23 cellular contexts compared by ENCODE assay signal in the genomic region with DNA sequence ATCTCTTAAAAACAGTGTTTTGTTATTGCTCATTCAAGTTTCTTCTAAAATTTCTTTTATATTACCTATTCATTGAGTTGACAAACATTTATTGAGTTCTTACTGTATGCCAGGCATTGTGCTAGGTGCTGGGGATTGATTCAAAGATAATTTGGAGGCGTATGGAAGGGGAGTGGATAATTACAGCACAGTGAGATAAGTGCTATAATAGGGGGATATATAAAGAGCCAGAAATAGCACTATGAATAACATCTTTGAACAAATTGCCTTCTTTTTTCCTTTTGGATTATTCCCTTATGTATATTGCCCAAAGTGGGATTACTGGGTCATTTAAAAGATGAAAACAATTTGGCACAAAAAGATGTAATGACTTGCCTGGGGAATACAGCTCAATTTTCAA.
DNase-seq lines count a peak whose midpoint lies in the region; ATAC-seq, FAIRE-seq and TF ChIP-seq lines count a peak whose summit lies in the region.
"Had no signal": no experiment of that assay in that cellular context is flagged by ENCODE, and none has a peak within 500 bp of the region (broad histone marks: within the 10 kb centered on the region; RNA-seq: fewer than 3 reads in every experiment).

No MANE protein-coding gene starts in this region.

- TF ChIP-seq POLR2A in breast epithelium (IDR thresholded peaks at IDR 0.05) = no peak
- TF ChIP-seq POLR2A in sigmoid colon (IDR thresholded peaks at IDR 0.05) = no peak

- intact Hi-C loops in left ventricle myocardium inferior (cut with micrococcal nuclease) (no loop called here), left ventricle myocardium superior (cut with micrococcal nuclease) (no loop called here), breast epithelium (cut with DNase I; ENCODE audit: low total_unique reads) (no loop called here), sigmoid colon (cut with DNase I) (no loop called here)

- no peaks in the 10 kb centered on the region for H3K9me3 ChIP-seq in left ventricle myocardium inferior (replicated peaks)
- no peaks in the 10 kb centered on the region for H3K9me3 ChIP-seq in breast epithelium
- H3K9me3 ChIP-seq in sigmoid colon = no peaks in the 10 kb centered on the region
- H3K9me3 ChIP-seq: left lung, neutrophil had no signal

- FAIRE-seq in HTR-8/SVneo (lab: Jason Lieb, UNC) = no peak
- FAIRE-seq: TTC549 had no signal

- no peak for TF ChIP-seq EP300 in sigmoid colon (IDR thresholded peaks at IDR 0.05)

- DNase-seq in left ventricle myocardium inferior (no peak), left ventricle myocardium superior (no peak), breast epithelium (ENCODE audit: low spot score in 2 of 2) (no peak), sigmoid colon (no peak), HTR-8/SVneo (ENCODE audit: insufficient read length, low spot score) (no peak), middle frontal gyrus (ENCODE audit: extremely low spot score, low spot score) (no peak), ureter (ENCODE audit: low spot score) (no peak)
- DNase-seq: activated CD4-positive, alpha-beta T cell treated with anti-CD3 and anti-CD28 coated beads for 48 hours; activated CD8-positive, alpha-beta memory T cell treated with anti-CD3 and anti-CD28 coated beads, Interleukin-2, amount 10 ng/mL, durations not matched to agents 7 days and 5 days; activated naive CD8-positive, alpha-beta T cell treated with anti-CD3 and anti-CD28 coated beads, Interleukin-2, amount 50 U/mL, for 24 hours; DMS 273 treated with DMSO at 0.1 percent for 48 hours; erythroblast; GDM1; glutamatergic neuron; left lung; NCI-H187; retina; trophoblast cell had no signal

- peak overlapping the region; percentile 81 for H3K27ac ChIP-seq in left ventricle myocardium inferior (replicated peaks)
- peak overlapping the region; percentile 38 to 79 for H3K27ac ChIP-seq in breast epithelium
- H3K27ac ChIP-seq in sigmoid colon = peak overlapping the region; percentile 84 to 97 (median 93)
- H3K27ac ChIP-seq: C4-2B, cardiac muscle cell, neutrophil had no signal

- no peak for ATAC-seq in left ventricle myocardium superior
- no peak for ATAC-seq in GM21447 (IDR thresholded peaks at IDR 0.05; ENCODE audit: unreplicated experiment)
- ATAC-seq: activated CD8-positive, alpha-beta memory T cell treated with anti-CD3 and anti-CD28 coated beads, Interleukin-2, amount 10 ng/mL, durations not matched to agents 7 days and 5 days; activated naive CD8-positive, alpha-beta T cell treated with anti-CD3 and anti-CD28 coated beads, Interleukin-2, amount 50 U/mL, for 24 hours had no signal

- H3K4me3 ChIP-seq in left ventricle myocardium inferior (no peak overlapping the region), breast epithelium (no peak overlapping the region), sigmoid colon (peak overlapping the region in 2 of 4 donors; percentile 51 to 56)
- H3K4me3 ChIP-seq: cardiac muscle cell, left lung had no signal

- H3K4me1 ChIP-seq in left ventricle myocardium inferior = peaks cover 95% of the 10 kb centered on the region
- H3K4me1 ChIP-seq in breast epithelium = no peaks in the 10 kb centered on the region
- peaks cover 2 to 86% (median 76%) of the 10 kb centered on the region in 4 donors for H3K4me1 ChIP-seq in sigmoid colon

- TF ChIP-seq CTCF in left ventricle myocardium inferior (IDR thresholded peaks at IDR 0.05; ENCODE audit: borderline replicate concordance) (no peak), breast epithelium (IDR thresholded peaks at IDR 0.05) (no peak), sigmoid colon (IDR thresholded peaks at IDR 0.05) (no peak)

- H3K27me3 ChIP-seq in left ventricle myocardium inferior (ENCODE audit: low read depth) (no peaks in the 10 kb centered on the region), breast epithelium (no peaks in the 10 kb centered on the region), sigmoid colon (no peaks in the 10 kb centered on the region)
- H3K27me3 ChIP-seq: cardiac muscle cell, left lung, neutrophil had no signal

- H3K36me3 ChIP-seq in left ventricle myocardium inferior (no peaks in the 10 kb centered on the region), breast epithelium (no peaks in the 10 kb centered on the region), sigmoid colon (peaks cover 0 to 10% (median 0%) of the 10 kb centered on the region in 4 donors)
- H3K36me3 ChIP-seq: cardiac muscle cell, left lung, neutrophil had no signal

- 19 to 51% methylated on average over 1 of the region's 1 CpG for WGBS in sigmoid colon, 2 donors
